In the genomic region with DNA sequence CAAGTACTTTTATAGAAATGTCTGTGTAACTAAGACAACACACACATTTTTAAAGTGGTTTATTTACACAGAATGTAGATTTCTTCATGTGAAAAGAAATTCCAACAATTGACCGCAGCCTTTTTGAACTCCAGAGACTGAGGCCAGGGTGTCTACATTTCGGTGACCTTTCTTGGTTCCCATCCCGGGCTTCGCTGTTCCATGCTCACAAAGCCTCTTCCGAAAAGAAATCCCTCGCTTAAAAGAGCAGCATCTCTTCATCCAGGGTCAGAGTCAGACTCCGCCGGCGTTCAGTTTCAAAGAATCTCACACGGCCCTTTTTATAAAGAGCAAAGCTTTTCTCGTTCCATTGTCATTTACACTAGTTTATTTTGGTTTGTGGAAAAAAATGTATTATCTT, we compare ENCODE assay signal across 23 cellular contexts.
A peak's percentile ranks its signal among the peaks of the same experiment; 100 is the strongest.
DNase-seq lines count a peak whose midpoint lies in the region; ATAC-seq and TF ChIP-seq lines count a peak whose summit lies in the region.
"Had no signal": no experiment of that assay in that cellular context is flagged by ENCODE, and none has a peak within 500 bp of the region (broad histone marks: within the 10 kb centered on the region; RNA-seq: fewer than 3 reads in every experiment).

No MANE protein-coding gene starts in this region.

- intact Hi-C loops in sciatic nerve (cut with DNase I) = no loop called here

- H3K27me3 Mint-ChIP-seq in activated CD8-positive, alpha-beta T cell treated with anti-CD3 and anti-CD28 coated beads, Interleukin-2, amount 10 ng/mL, durations not matched to agents 7 days and 5 days (ENCODE audit: low read depth) = no peaks in the 10 kb centered on the region

- in situ Hi-C loops in HAP-1 (cut with MboI; ENCODE audit: low sequenced_read_pairs) = no loop called here
- in situ Hi-C loops in brain microvascular endothelial cell (cut with HindIII; ENCODE audit: low pct_ligation_motif_present, low sequenced_read_pairs) = no loop called here

- no peak overlapping the region for H3K27ac Mint-ChIP-seq in activated CD8-positive, alpha-beta T cell treated with anti-CD3 and anti-CD28 coated beads, Interleukin-2, amount 10 ng/mL, durations not matched to agents 7 days and 5 days
- H3K27ac Mint-ChIP-seq: CD8-positive, alpha-beta T cell had no signal

- no peaks in the 10 kb centered on the region for H3K9me3 Mint-ChIP-seq in activated CD8-positive, alpha-beta T cell treated with anti-CD3 and anti-CD28 coated beads, Interleukin-2, amount 10 ng/mL, durations not matched to agents 7 days and 5 days (ENCODE audit: insufficient read depth)
- H3K9me3 Mint-ChIP-seq: CD8-positive, alpha-beta T cell had no signal

- H3K4me1 Mint-ChIP-seq in activated CD8-positive, alpha-beta T cell treated with anti-CD3 and anti-CD28 coated beads, Interleukin-2, amount 10 ng/mL, durations not matched to agents 7 days and 5 days (ENCODE audit: low read depth) = no peaks in the 10 kb centered on the region

- no peak overlapping the region for H3K4me3 Mint-ChIP-seq in activated CD8-positive, alpha-beta T cell treated with anti-CD3 and anti-CD28 coated beads, Interleukin-2, amount 10 ng/mL, durations not matched to agents 7 days and 5 days
- H3K4me3 Mint-ChIP-seq: CD8-positive, alpha-beta T cell had no signal

- no peak overlapping the region for H3K27ac ChIP-seq in brain microvascular endothelial cell

- H3K36me3 ChIP-seq in HAP-1 (replicated peaks) = no peaks in the 10 kb centered on the region
- no peaks in the 10 kb centered on the region for H3K36me3 ChIP-seq in brain microvascular endothelial cell (replicated peaks)

- H3K4me1 ChIP-seq in HAP-1 = peaks cover 22% of the 10 kb centered on the region

- no peak overlapping the region for H3K4me3 ChIP-seq in HAP-1
- no peak overlapping the region for H3K4me3 ChIP-seq in brain microvascular endothelial cell (ENCODE audit: low read depth, low read length)
- H3K4me3 ChIP-seq: K562 had no signal

- POLR2A ChIA-PET in activated CD8-positive, alpha-beta T cell treated with anti-CD3 and anti-CD28 coated beads, Interleukin-2, amount 10 ng/mL, durations not matched to agents 7 days and 5 days (lab: Charles Lee) = no interaction called here

- no peaks in the 10 kb centered on the region for H3K36me3 Mint-ChIP-seq in activated CD8-positive, alpha-beta T cell treated with anti-CD3 and anti-CD28 coated beads, Interleukin-2, amount 10 ng/mL, durations not matched to agents 7 days and 5 days (ENCODE audit: low read depth)
- H3K36me3 Mint-ChIP-seq: CD8-positive, alpha-beta T cell had no signal

- peak; percentile 79 to 89 for DNase-seq in HAP-1 (ENCODE audit: low spot score in 2 of 2)
- peak; percentile 21 for DNase-seq in brain microvascular endothelial cell
- peak; percentile 7 for DNase-seq in iris pigment epithelial cell (ENCODE audit: low read depth)
- DNase-seq in sciatic nerve (ENCODE audit: low spot score) = no peak
- DNase-seq in activated CD8-positive, alpha-beta T cell treated with anti-CD3 and anti-CD28 coated beads, Interleukin-2, amount 10 ng/mL, durations not matched to agents 7 days and 5 days = no peak
- DNase-seq in activated T-cell treated with anti-CD3 and anti-CD28 coated beads, Interleukin-2, amount 50 U/mL, for 48 hours = no peak
- DNase-seq: AML-193; Calu3; CD8-positive, alpha-beta T cell; DMS153; MM.1S; NCI-H1092; NCI-H1436; NCI-H2029; NCI-H2227 treated with DMSO at 0.1 percent for 48 hours; NCI-H524; NCI-H774; NK-92 treated with Interleukin-12 subunit alpha and Interleukin-12 subunit beta, amount 100 ng/mL, for 24 hours had no signal

- CTCF ChIA-PET in activated CD8-positive, alpha-beta T cell treated with anti-CD3 and anti-CD28 coated beads, Interleukin-2, amount 10 ng/mL, durations not matched to agents 7 days and 5 days (lab: Charles Lee) = no interaction called here

- TF ChIP-seq CTCF in brain microvascular endothelial cell (IDR thresholded peaks at IDR 0.05; ENCODE audit: low read depth, low read length, missing control alignments) = no peak

- H3K27me3 ChIP-seq in HAP-1 (ENCODE audit: low read depth) = no peaks in the 10 kb centered on the region
- no peaks in the 10 kb centered on the region for H3K27me3 ChIP-seq in brain microvascular endothelial cell (replicated peaks)

- peak; percentile 88 for ATAC-seq in sciatic nerve
- ATAC-seq in activated CD8-positive, alpha-beta T cell treated with anti-CD3 and anti-CD28 coated beads, Interleukin-2, amount 10 ng/mL, durations not matched to agents 7 days and 5 days = no peak
- no peak for ATAC-seq in HG02798 (IDR thresholded peaks at IDR 0.05; ENCODE audit: poor library complexity, unreplicated experiment)
- ATAC-seq in HG03469 (IDR thresholded peaks at IDR 0.05; ENCODE audit: unreplicated experiment) = no peak
- ATAC-seq: CD8-positive, alpha-beta T cell; Panc1; SK-N-SH treated with all-trans-retinoic acid at 6 μM for 48 hours had no signal

- H3K9me3 ChIP-seq in HAP-1 = no peaks in the 10 kb centered on the region

Comparison
In these comparisons a context has a peak if more than half of its experiments do, and no peak if none do; other contexts are left out.
1. DNase-seq: peak in HAP-1 (2 of 2), brain microvascular endothelial cell (single experiment) and iris pigment epithelial cell (single experiment); none in sciatic nerve (single experiment), activated CD8-positive, alpha-beta T cell treated with anti-CD3 and anti-CD28 coated beads, Interleukin-2, amount 10 ng/mL, durations not matched to agents 7 days and 5 days (single experiment) and activated T-cell treated with anti-CD3 and anti-CD28 coated beads, Interleukin-2, amount 50 U/mL, for 48 hours (0 of 2).